In the genomic region with DNA sequence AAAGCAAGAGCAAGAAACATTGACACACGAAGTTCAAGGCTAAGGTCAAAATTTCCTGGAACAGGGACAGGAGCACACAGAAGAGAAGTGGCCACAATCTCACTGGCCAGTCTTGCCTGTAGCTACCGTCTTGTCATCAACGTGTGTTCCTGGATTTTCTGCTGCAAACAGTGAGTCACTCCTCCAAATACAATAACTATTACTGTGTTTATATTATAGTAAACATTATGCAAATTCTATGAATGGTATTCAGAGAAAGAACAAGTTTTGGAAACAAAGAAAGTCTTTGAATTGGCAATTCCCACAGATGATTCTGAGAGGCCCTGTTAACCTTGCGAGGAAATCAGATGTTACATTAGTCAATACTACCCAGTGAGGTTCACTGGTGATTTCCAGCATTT, we compare ENCODE assay signal across 16 cellular contexts.
DNase-seq lines count a peak whose midpoint lies in the region; ATAC-seq and TF ChIP-seq lines count a peak whose summit lies in the region.
"Had no signal": no experiment of that assay in that cellular context is flagged by ENCODE, and none has a peak within 500 bp of the region (broad histone marks: within the 10 kb centered on the region; RNA-seq: fewer than 3 reads in every experiment).

No MANE protein-coding gene starts in this region.

- DNase-seq in AG04450 (ENCODE audit: low read depth, low spot score): peak; percentile 13
- DNase-seq in LHCN-M2 (ENCODE audit: low read depth): peak; percentile 8
- peak; percentile 52 for DNase-seq in MCF 10A (ENCODE audit: unreplicated experiment)
- peak; percentile 12 to 16 for DNase-seq in foreskin fibroblast
- no peak for DNase-seq in activated gamma-delta T cell treated with Interleukin-2 at 50 U/mL for 16 hours
- no peak for DNase-seq in CD4-positive, alpha-beta T cell
- no peak for DNase-seq in NCI-H69 (lab: John Stamatoyannopoulos, UW)
- DNase-seq: activated CD4-positive, alpha-beta T cell treated with anti-CD3 and anti-CD28 coated beads, Interleukin-2, amount 10 ng/mL, durations not matched to agents 7 days and 5 days; GDM1; KBM-7; NK-92 treated with Interleukin-12 subunit alpha and Interleukin-12 subunit beta, amount 100 ng/mL, for 24 hours; pancreas; Right ventricle myocardium superior; stimulated activated naive CD4-positive, alpha-beta T cell; upper lobe of right lung had no signal

- H3K27ac Mint-ChIP-seq in MCF 10A (ENCODE audit: low read depth, unreplicated experiment): no peak overlapping the region
- H3K27ac Mint-ChIP-seq in CD4-positive, alpha-beta T cell: no peak overlapping the region
- H3K27ac Mint-ChIP-seq: activated CD4-positive, alpha-beta T cell treated with anti-CD3 and anti-CD28 coated beads, Interleukin-2, amount 10 ng/mL, durations not matched to agents 7 days and 5 days had no signal

- ATAC-seq in CD4-positive, alpha-beta T cell (ENCODE audit: poor library complexity): no peak
- ATAC-seq in HG02938 (IDR thresholded peaks at IDR 0.05; ENCODE audit: unreplicated experiment): no peak
- ATAC-seq: upper lobe of right lung had no signal

- BruUV-seq in MCF 10A (replicated peaks; lab: Mats Ljungman, UMichigan): no TSS peak

- no peaks in the 10 kb centered on the region for H3K36me3 Mint-ChIP-seq in MCF 10A (ENCODE audit: insufficient read depth, unreplicated experiment)
- no peaks in the 10 kb centered on the region for H3K36me3 Mint-ChIP-seq in CD4-positive, alpha-beta T cell (ENCODE audit: low read depth)

- H3K27me3 ChIP-seq in AG04450 (ENCODE audit: control insufficient read depth, insufficient read depth, low read length): peaks cover 1% of the 10 kb centered on the region
- peaks cover 7% of the 10 kb centered on the region for H3K27me3 ChIP-seq in CD4-positive, alpha-beta T cell (ENCODE audit: control insufficient read depth, insufficient read depth, low read length)
- H3K27me3 ChIP-seq: pancreas, upper lobe of right lung had no signal

- POLR2A ChIA-PET in AG04450 (lab: Yijun Ruan, JAX): no interaction called here
- POLR2A ChIA-PET in MCF 10A (lab: Yijun Ruan, JAX): interaction anchor here (1.2 to 1.4 kb wide), 2 partner anchors 8 to 35 kb away, joined by 5 read pairs; no protein-coding TSS in a partner anchor
- POLR2A ChIA-PET in CD4-positive, alpha-beta T cell (lab: Charles Lee): no interaction called here

- H3K4me3 ChIP-seq in AG04450 (ENCODE audit: low read depth, low read length): no peak overlapping the region
- H3K4me3 ChIP-seq in foreskin fibroblast (ENCODE audit: low read depth in 1 of 2, low read length in 2 of 2): no peak overlapping the region
- H3K4me3 ChIP-seq: pancreas, upper lobe of right lung had no signal

- H3K4me1 Mint-ChIP-seq in MCF 10A (ENCODE audit: insufficient read depth, unreplicated experiment): no peaks in the 10 kb centered on the region
- no peaks in the 10 kb centered on the region for H3K4me1 Mint-ChIP-seq in CD4-positive, alpha-beta T cell (ENCODE audit: low read depth)

- H3K4me3 Mint-ChIP-seq in MCF 10A (ENCODE audit: unreplicated experiment): no peak overlapping the region
- no peak overlapping the region for H3K4me3 Mint-ChIP-seq in CD4-positive, alpha-beta T cell
- H3K4me3 Mint-ChIP-seq: activated CD4-positive, alpha-beta T cell treated with anti-CD3 and anti-CD28 coated beads, Interleukin-2, amount 10 ng/mL, durations not matched to agents 7 days and 5 days had no signal

- peaks cover 16% of the 10 kb centered on the region for H3K27me3 Mint-ChIP-seq in MCF 10A (ENCODE audit: insufficient read depth, unreplicated experiment)
- peaks cover 47% of the 10 kb centered on the region for H3K27me3 Mint-ChIP-seq in CD4-positive, alpha-beta T cell

- TF ChIP-seq CTCF in AG04450 (IDR thresholded peaks at IDR 0.05; ENCODE audit: low read depth, low read length) (no peak), MCF 10A (IDR thresholded peaks at IDR 0.05; ENCODE audit: unreplicated experiment) (no peak), foreskin fibroblast (IDR thresholded peaks at IDR 0.05; ENCODE audit: low read depth, low read length) (no peak)
- no peak for TF ChIP-seq CTCF in CD4-positive, alpha-beta T cell (IDR thresholded peaks at IDR 0.05)

- CTCF ChIA-PET in AG04450 (lab: Charles Lee) (interaction anchor here (1.7 kb wide), 1 partner anchor 224 kb away, joined by 4 read pairs; no protein-coding TSS in a partner anchor), MCF 10A (lab: Yijun Ruan, JAX) (no interaction called here)
- CTCF ChIA-PET in CD4-positive, alpha-beta T cell (lab: Charles Lee): no interaction called here

- H3K9me3 ChIP-seq in AG04450 (ENCODE audit: control insufficient read depth, insufficient read depth, low read length): no peaks in the 10 kb centered on the region
- no peaks in the 10 kb centered on the region for H3K9me3 ChIP-seq in CD4-positive, alpha-beta T cell (ENCODE audit: control insufficient read depth, low read length)
- H3K9me3 ChIP-seq: pancreas, upper lobe of right lung had no signal

- peaks cover 7% of the 10 kb centered on the region for H3K9me3 Mint-ChIP-seq in MCF 10A (ENCODE audit: unreplicated experiment)
- H3K9me3 Mint-ChIP-seq in CD4-positive, alpha-beta T cell: peaks cover 6% of the 10 kb centered on the region

- H3K27ac ChIP-seq in AG04450 (ENCODE audit: low read depth, low read length): no peak overlapping the region
- H3K27ac ChIP-seq in CD4-positive, alpha-beta T cell (ENCODE audit: low read depth, low read length): no peak overlapping the region
- H3K27ac ChIP-seq: pancreas, upper lobe of right lung had no signal

- intact Hi-C loops in MCF 10A (cut with micrococcal nuclease): no loop called here
- intact Hi-C loops in CD4-positive, alpha-beta T cell (cut with DNase I, micrococcal nuclease): no loop called here

Comparison
In these comparisons a context has a peak if more than half of its experiments do, and no peak if none do; other contexts are left out.
1. DNase-seq: peak in AG04450 (single experiment), LHCN-M2 (single experiment), MCF 10A (single experiment) and foreskin fibroblast (2 of 2); none in activated gamma-delta T cell treated with Interleukin-2 at 50 U/mL for 16 hours (single experiment), CD4-positive, alpha-beta T cell (0 of 10) and NCI-H69 (single experiment).